In the genomic region with DNA sequence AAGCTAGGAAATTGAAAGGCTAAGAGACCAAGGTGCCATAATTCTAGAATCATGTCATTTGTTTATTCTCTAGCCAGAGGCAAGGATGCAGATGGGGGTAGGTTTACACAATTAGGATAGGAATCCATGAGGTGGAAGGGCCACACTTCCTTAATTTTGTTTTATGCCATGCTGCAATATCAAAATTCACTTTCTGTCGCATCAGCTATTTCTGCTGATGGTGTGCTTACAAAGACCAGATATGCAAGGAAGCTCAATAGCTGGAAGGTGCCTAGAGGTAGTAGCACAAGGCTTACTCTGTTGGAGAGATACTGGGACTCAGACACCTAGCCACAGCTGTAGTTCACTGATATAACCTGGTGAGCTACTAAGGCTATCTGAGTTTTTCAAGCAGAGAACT, we compare ENCODE assay signal across 7 cellular contexts.
"Had no signal": no experiment of that assay in that cellular context is flagged by ENCODE, and none has a peak within 500 bp of the region (broad histone marks: within the 10 kb centered on the region; RNA-seq: fewer than 3 reads in every experiment).

No MANE protein-coding gene starts in this region.

- FAIRE-seq: H54 had no signal

- H3K27ac ChIP-seq: GM23248, HL-60 had no signal

- DNase-seq: GM23248, GOT3, H9, HCEC 1CT, KG1 had no signal

- H3K4me3 ChIP-seq: GM23248 had no signal

- H2AFZ ChIP-seq: GM23248 had no signal

- H3K9ac ChIP-seq: GM23248 had no signal
